8 cellular contexts compared by ENCODE assay signal in genomic region chr16:22898874-22899348, GRCh38.
DNase-seq lines count a peak whose midpoint lies in the region; ATAC-seq and TF ChIP-seq lines count a peak whose summit lies in the region.

No MANE protein-coding gene starts in this region.

- no peaks in the 10 kb centered on the region for H3K9me3 ChIP-seq in body of pancreas
- no peaks in the 10 kb centered on the region for H3K9me3 ChIP-seq in iPS DF 6.9 (ENCODE audit: control insufficient read depth, insufficient read depth, low read length)
- peaks cover 0 to 14% (median 0%) of the 10 kb centered on the region in 8 donors for H3K9me3 ChIP-seq in spleen

- 3% methylated on average over 10 of the region's 10 CpGs for WGBS in body of pancreas, 2 donors
- no CpG with 5 or more reads among the region's 10 CpGs for WGBS in iPS DF 6.9 (ENCODE audit: insufficient coverage, insufficient read length)
- 3 to 6% (median 4%) methylated on average over 10 of the region's 10 CpGs for WGBS in spleen, 5 donors

- H3K4me1 ChIP-seq in body of pancreas (no peaks in the 10 kb centered on the region), iPS DF 6.9 (ENCODE audit: control insufficient read depth, insufficient read depth, low read length) (peaks cover 3% of the 10 kb centered on the region; the same call in 1 of the 2 replicates), spleen (peaks cover 0 to 10% (median 9%) of the 10 kb centered on the region in 6 donors)

- TF ChIP-seq CTCF in body of pancreas (IDR thresholded peaks at IDR 0.05): peak; percentile 36 to 74 (median 53)
- peak; percentile 40 to 88 (median 76) for TF ChIP-seq CTCF in spleen (IDR thresholded peaks at IDR 0.05 in 8 of 11, conservative IDR thresholded peaks at IDR 0.05 in 3 of 11)

- H3K27ac ChIP-seq in body of pancreas (no peak overlapping the region), iPS DF 6.9 (ENCODE audit: low read length) (no peak overlapping the region), spleen (no peak overlapping the region)

- no peak overlapping the region for H3K4me3 ChIP-seq in body of pancreas
- no peak overlapping the region for H3K4me3 ChIP-seq in iPS DF 6.9 (ENCODE audit: low read length)
- peak overlapping the region in 1 of 8 donors; percentile 33 for H3K4me3 ChIP-seq in spleen

- no peaks in the 10 kb centered on the region for H3K27me3 ChIP-seq in body of pancreas
- no peaks in the 10 kb centered on the region for H3K27me3 ChIP-seq in iPS DF 6.9 (ENCODE audit: control insufficient read depth, insufficient read depth, low read length)
- H3K27me3 ChIP-seq in spleen (replicated peaks in 1 of 7): peaks cover 0 to 62% (median 15%) of the 10 kb centered on the region in 7 donors

- ATAC-seq in body of pancreas: peak; percentile 27
- ATAC-seq in GM21737 (IDR thresholded peaks at IDR 0.05; ENCODE audit: unreplicated experiment): no peak
- no peak for ATAC-seq in HG03460 (IDR thresholded peaks at IDR 0.05; ENCODE audit: unreplicated experiment)

- intact Hi-C loops in body of pancreas (cut with DNase I) (no loop called here), spleen (cut with DNase I; ENCODE audit: low total_unique reads) (loop anchor here (5.0 kb wide), 1 partner anchor 48 kb away; no protein-coding TSS in a partner anchor)

- TF ChIP-seq POLR2A in body of pancreas (IDR thresholded peaks at IDR 0.05) (no peak), spleen (IDR thresholded peaks at IDR 0.05) (no peak)

- DNase-seq in EL: peak; percentile 50
- peak; percentile 38 for DNase-seq in M059J (ENCODE audit: low read depth)
- peak; percentile 46 for DNase-seq in SKM-1 (lab: John Stamatoyannopoulos, UW; ENCODE audit: unreplicated experiment)
- DNase-seq in body of pancreas: peak; percentile 60 to 77 (median 70)
- peak; percentile 87 for DNase-seq in iPS DF 6.9 (ENCODE audit: low read depth, low spot score)
- peak; percentile 83 for DNase-seq in spleen

- no peaks in the 10 kb centered on the region for H3K36me3 ChIP-seq in body of pancreas (replicated peaks in 1 of 2; ENCODE audit: insufficient read depth in 1 of 2, low read depth in 2 of 2)
- no peaks in the 10 kb centered on the region for H3K36me3 ChIP-seq in iPS DF 6.9 (ENCODE audit: control insufficient read depth, insufficient read depth, low read length)
- no peaks in the 10 kb centered on the region for H3K36me3 ChIP-seq in spleen
